In genomic region chr2:38808677-38809076, GRCh38 we compare ENCODE assay signal across 7 cellular contexts.
"Had no signal": no experiment of that assay in that cellular context is flagged by ENCODE, and none has a peak within 500 bp of the region (broad histone marks: within the 10 kb centered on the region; RNA-seq: fewer than 3 reads in every experiment).

No MANE protein-coding gene starts in this region.

- DNase-seq: GM23248, GOT3, H7, KG1 had no signal

- H3K9ac ChIP-seq: GM23248 had no signal

- H3K9me3 ChIP-seq: HAP-1 had no signal

- H3K4me3 ChIP-seq: GM23248, HAP-1 had no signal

- H3K27ac ChIP-seq: GM23248 had no signal

- H3K4me1 ChIP-seq: HAP-1 had no signal

- FAIRE-seq: HTR-8/SVneo had no signal

- ATAC-seq: HCT116 had no signal

- H2AFZ ChIP-seq: GM23248 had no signal
